ENCODE assay signal across 1 cellular context in the genomic region with DNA sequence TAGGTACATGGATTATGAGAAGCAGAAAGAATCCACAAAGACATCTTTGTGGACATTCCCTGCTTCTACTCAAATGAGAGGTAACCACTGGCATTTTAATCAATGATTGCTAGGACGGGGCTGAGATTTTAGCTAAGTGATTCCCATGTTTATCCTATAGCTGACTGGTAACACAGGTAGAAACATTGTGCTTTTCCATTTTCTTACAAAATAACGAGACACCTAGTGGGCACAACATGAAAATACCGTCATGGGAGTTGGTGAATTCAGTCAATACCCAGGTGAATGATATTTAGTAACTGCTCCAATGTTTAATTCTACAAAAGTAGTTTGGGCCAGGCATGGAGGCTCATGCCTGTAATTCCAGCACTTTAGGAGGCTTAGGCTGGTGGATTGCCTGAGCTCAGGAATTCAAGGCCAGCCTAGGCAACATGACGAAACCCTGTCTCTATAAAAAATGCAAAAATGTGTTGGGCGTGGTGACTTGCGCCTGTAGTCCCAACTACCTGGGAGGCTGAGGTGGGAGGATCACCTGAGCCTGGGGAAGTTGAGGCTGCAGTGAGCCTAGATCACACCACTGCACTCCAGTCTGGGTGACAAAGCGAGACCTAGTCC.
TF ChIP-seq lines count a peak whose summit lies in the region.

No MANE protein-coding gene starts in this region.

TF ChIP-seq in K562, 482 proteins besides CTCF, POLR2A, EP300 and RAD21:
- TF ChIP-seq KDM1A (IDR thresholded peaks at IDR 0.05) (peak in 1 of 2 experiments; percentile 34; a peak in 1 of 4 replicates), CHD2 (IDR thresholded peaks at IDR 0.05; ENCODE audit: low read depth, low read length) (no peak), ZNF644 (tag; IDR thresholded peaks at IDR 0.05; ENCODE audit: low read depth) (no peak), JUNB (CRISPR knock-in tag; conservative IDR thresholded peaks at IDR 0.05) (no peak), MAFK (IDR thresholded peaks at IDR 0.05; ENCODE audit: low read length) (no peak), MED1 (CRISPR knock-in tag; IDR thresholded peaks at IDR 0.05; ENCODE audit: borderline replicate concordance) (no peak), SNRNP70 (optimal IDR thresholded peaks at IDR 0.05; ENCODE audit: low read depth, low read length) (no peak), FOXK2 (conservative IDR thresholded peaks at IDR 0.05 in 1 of 2, IDR thresholded peaks at IDR 0.05 in 1 of 2; ENCODE audit: low read depth in 2 of 2) (peak; percentile 44 to 76; a peak in 3 of 4 replicates), PYGO2 (tag; IDR thresholded peaks at IDR 0.05) (no peak), ZEB2 (IDR thresholded peaks at IDR 0.05) (0 out of 2 replicates have a peak, but pooled peaks have one; percentile 19), SMC3 (conservative IDR thresholded peaks at IDR 0.05; ENCODE audit: insufficient read depth, low read depth, low read length) (0 out of 2 replicates have a peak, but pooled peaks have one; percentile 27)
